In the genomic region with DNA sequence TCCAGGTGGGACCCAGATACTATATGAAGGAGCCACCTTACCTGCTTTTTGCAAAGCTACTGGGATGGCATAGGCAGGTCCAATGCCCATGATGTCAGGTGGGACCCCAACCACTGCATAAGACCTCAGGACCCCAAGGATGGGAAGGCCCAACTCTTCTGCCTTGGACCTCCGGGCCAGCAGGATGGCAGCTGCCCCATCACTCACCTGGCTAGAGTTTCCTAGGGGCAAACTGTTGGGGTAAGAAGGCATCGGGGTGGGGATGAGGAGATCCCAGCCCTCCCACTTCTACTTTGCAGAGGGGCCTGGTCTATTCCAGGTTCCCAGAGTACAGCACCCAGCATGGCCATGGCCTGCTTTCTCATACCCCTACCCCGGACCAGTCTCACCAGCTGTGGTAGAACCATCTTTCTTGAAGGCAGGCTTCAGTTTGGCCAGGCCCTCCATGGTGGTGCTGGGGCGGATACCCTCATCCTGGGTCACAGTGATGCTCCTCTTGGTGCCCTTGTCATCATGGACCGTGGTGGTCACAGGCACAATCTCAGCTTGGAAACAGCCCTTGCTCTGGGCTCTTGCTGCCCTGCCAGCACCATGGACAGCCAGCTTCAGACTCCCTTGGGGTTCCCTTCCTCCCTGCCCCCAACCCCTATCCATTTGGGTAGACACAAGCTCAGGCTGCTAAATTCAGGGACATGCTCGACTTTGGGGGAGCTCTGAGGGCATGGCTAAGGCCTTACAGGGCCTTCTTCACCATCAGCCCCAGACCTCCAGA, we compare ENCODE assay signal across 25 cellular contexts. TPM values are rescaled to one million over a fixed set of nuclear protein-coding genes. Genes with fewer than 3 reads are reported as not detected.
DNase-seq lines count a peak whose midpoint lies in the region; ATAC-seq, FAIRE-seq and TF ChIP-seq lines count a peak whose summit lies in the region.
"Had no signal": no experiment of that assay in that cellular context is flagged by ENCODE, and none has a peak within 500 bp of the region (broad histone marks: within the 10 kb centered on the region; RNA-seq: fewer than 3 reads in every experiment).

No MANE protein-coding gene starts in this region.

- no peak for DNase-seq in activated naive CD4-positive, alpha-beta T cell treated with anti-CD3 and anti-CD28 coated beads, Interleukin-2, amount 10 ng/mL, durations not matched to agents 7 days and 5 days
- no peak for DNase-seq in activated naive CD4-positive, alpha-beta T cell treated with anti-CD3 and anti-CD28 coated beads, Interleukin-2, amount 50 U/mL, for 16 hours
- DNase-seq in T-helper 17 cell, result no peak
- no peak for DNase-seq in HepG2 (ENCODE audit: low spot score)
- DNase-seq in stomach, result peak; percentile 15
- DNase-seq in NCI-H510A treated with DMSO at 0.1 percent for 48 hours (lab: John Stamatoyannopoulos, UW), result no peak
- DNase-seq in NCI-H2196 treated with DMSO at 0.1 percent for 48 hours (lab: John Stamatoyannopoulos, UW; ENCODE audit: unreplicated experiment), result no peak
- DNase-seq: activated CD4-positive, alpha-beta memory T cell treated with anti-CD3 and anti-CD28 coated beads, Interleukin-2, amount 10 ng/mL, durations not matched to agents 7 days and 5 days; activated gamma-delta T cell treated with Interleukin-2 at 50 U/mL for 16 hours; amniotic stem cell; CD4-positive, alpha-beta memory T cell; DMS 273 treated with DMSO at 0.1 percent for 48 hours; effector CD8-positive, alpha-beta T cell; erythroblast; GOT3; NCI-H1694; NCI-H524 treated with DMSO at 0.1 percent for 48 hours; SJCRH30; stimulated activated naive CD8-positive, alpha-beta T cell treated with anti-CD3 and anti-CD28 coated beads, Interleukin-15, Interleukin-2, amounts not matched to agents 100 U/mL and 50 U/mL, for 24 hours had no signal

- H3K27ac Mint-ChIP-seq in activated naive CD4-positive, alpha-beta T cell treated with anti-CD3 and anti-CD28 coated beads, Interleukin-2, amount 10 ng/mL, durations not matched to agents 7 days and 5 days, result peak overlapping the region; percentile 37
- peak overlapping the region; percentile 43 for H3K27ac Mint-ChIP-seq in T-helper 17 cell
- H3K27ac Mint-ChIP-seq: activated CD4-positive, alpha-beta memory T cell treated with anti-CD3 and anti-CD28 coated beads, Interleukin-2, amount 10 ng/mL, durations not matched to agents 7 days and 5 days had no signal

- H3K4me1 ChIP-seq in HepG2 (ENCODE audit: insufficient read depth, low read length) (peaks cover 92% of the 10 kb centered on the region), stomach (peaks cover 0 to 31% (median 6%) of the 10 kb centered on the region in 4 donors)
- H3K4me1 ChIP-seq: prostate gland, SJCRH30 had no signal

- POLR2A ChIA-PET in HepG2 (lab: Yijun Ruan, JAX), result interaction anchor here (1.1 to 1.6 kb wide), 2 partner anchors 11 to 57 kb away, joined by 3 to 7 read pairs; a partner anchor contains a TSS

- in situ Hi-C loops in HepG2 (cut with HindIII; ENCODE audit: extremely low pct_ligation_motif_present, low pct_unique_long_range_greater_than_20kb), result loop anchor here (25.0 kb wide), 1 partner anchor 336 kb away; a partner anchor contains a TSS

- H3K4me2 ChIP-seq in HepG2 (ENCODE audit: low read depth, low read length), result no peak overlapping the region

- TF ChIP-seq POLR2A in HepG2 (IDR thresholded peaks at IDR 0.05; ENCODE audit: insufficient read depth in 1 of 2, low read depth in 2 of 2, low read length in 2 of 2), result 0 out of 4 replicates have a peak, but pooled peaks have one; percentile 23 to 26
- no peak for TF ChIP-seq POLR2A in stomach (IDR thresholded peaks at IDR 0.05)

- no peak overlapping the region for H2AFZ ChIP-seq in HepG2 (ENCODE audit: low read length)

- no peak for ATAC-seq in T-helper 17 cell
- ATAC-seq in HepG2, result no peak; the same call in 2 of the 3 replicates
- ATAC-seq in GM21526 (IDR thresholded peaks at IDR 0.05; ENCODE audit: low FRiP score, unreplicated experiment), result no peak
- ATAC-seq: heart left ventricle; stimulated activated naive CD8-positive, alpha-beta T cell treated with anti-CD3 and anti-CD28 coated beads, Interleukin-15, Interleukin-2, amounts not matched to agents 100 U/mL and 50 U/mL, for 24 hours; T-cell had no signal

- H3K9ac ChIP-seq in HepG2 (ENCODE audit: insufficient read depth, low read depth, low read length), result no peak overlapping the region

- no peak for TF ChIP-seq RAD21 in HepG2 (CRISPR knock-in tag; IDR thresholded peaks at IDR 0.05)

- H3K36me3 ChIP-seq in HepG2 (replicated peaks in 1 of 2; ENCODE audit: control insufficient read depth in 1 of 2, insufficient read depth in 2 of 2, low read length in 2 of 2) (peaks cover 50 to 93% of the 10 kb centered on the region in 2 experiments), stomach (peaks cover 96 to 100% (median 100%) of the 10 kb centered on the region in 4 donors)

- H3K27ac ChIP-seq in HepG2 (ENCODE audit: extremely low read length, insufficient read depth, low read length) (peak overlapping the region; percentile 11), stomach (no peak overlapping the region)
- H3K27ac ChIP-seq: prostate gland, SJCRH30, thoracic aorta had no signal

- no peaks in the 10 kb centered on the region for H3K4me1 Mint-ChIP-seq in activated naive CD4-positive, alpha-beta T cell treated with anti-CD3 and anti-CD28 coated beads, Interleukin-2, amount 10 ng/mL, durations not matched to agents 7 days and 5 days
- H3K4me1 Mint-ChIP-seq in T-helper 17 cell, result peaks cover 22% of the 10 kb centered on the region
- H3K4me1 Mint-ChIP-seq: activated CD4-positive, alpha-beta memory T cell treated with anti-CD3 and anti-CD28 coated beads, Interleukin-2, amount 10 ng/mL, durations not matched to agents 7 days and 5 days had no signal

- H3K9me3 Mint-ChIP-seq in activated naive CD4-positive, alpha-beta T cell treated with anti-CD3 and anti-CD28 coated beads, Interleukin-2, amount 10 ng/mL, durations not matched to agents 7 days and 5 days, result no peaks in the 10 kb centered on the region
- H3K9me3 Mint-ChIP-seq: activated CD4-positive, alpha-beta memory T cell treated with anti-CD3 and anti-CD28 coated beads, Interleukin-2, amount 10 ng/mL, durations not matched to agents 7 days and 5 days; CD4-positive, alpha-beta memory T cell; T-cell had no signal

- no peaks in the 10 kb centered on the region for H3K27me3 Mint-ChIP-seq in activated naive CD4-positive, alpha-beta T cell treated with anti-CD3 and anti-CD28 coated beads, Interleukin-2, amount 10 ng/mL, durations not matched to agents 7 days and 5 days
- H3K27me3 Mint-ChIP-seq in T-helper 17 cell, result no peaks in the 10 kb centered on the region
- H3K27me3 Mint-ChIP-seq: activated CD4-positive, alpha-beta memory T cell treated with anti-CD3 and anti-CD28 coated beads, Interleukin-2, amount 10 ng/mL, durations not matched to agents 7 days and 5 days; CD4-positive, alpha-beta memory T cell; T-cell had no signal

- H3K27me3 ChIP-seq in HepG2 (ENCODE audit: control insufficient read depth in 1 of 2, insufficient read depth in 2 of 2, low read length in 2 of 2) (no peaks in the 10 kb centered on the region), stomach (no peaks in the 10 kb centered on the region)
- H3K27me3 ChIP-seq: heart left ventricle, Peyer's patch, SJCRH30 had no signal

- no peak for FAIRE-seq in HepG2 (lab: Jason Lieb, UNC)

- intact Hi-C loops in HepG2 (cut with micrococcal nuclease; ENCODE audit: unreplicated experiment), result no loop called here
- intact Hi-C loops in stomach (cut with DNase I; ENCODE audit: low total_unique reads), result loop anchor here (10.0 kb wide), 1 partner anchor 348 kb away; no protein-coding TSS in a partner anchor

- no CpG with 5 or more reads among the region's 6 CpGs for WGBS in HepG2 (ENCODE audit: low lambda C conversion rate)
- WGBS in stomach, 5 donors, result 91 to 100% (median 93%) methylated on average over 4 to 6 of the region's 6 CpGs

- no peak for TF ChIP-seq EP300 in HepG2 (IDR thresholded peaks at IDR 0.05; ENCODE audit: low read depth in 2 of 2, low read length in 2 of 2)
- no peak for TF ChIP-seq EP300 in HepG2 (CRISPR knock-in tag; IDR thresholded peaks at IDR 0.05; ENCODE audit: borderline replicate concordance)
- TF ChIP-seq EP300 in stomach (IDR thresholded peaks at IDR 0.05), result no peak

- H4K20me1 ChIP-seq in HepG2 (ENCODE audit: insufficient read depth, low read length), result peaks cover 56% of the 10 kb centered on the region

- no peak for TF ChIP-seq CTCF in HepG2 (CRISPR knock-in tag; IDR thresholded peaks at IDR 0.05)
- no peak for TF ChIP-seq CTCF in stomach (IDR thresholded peaks at IDR 0.05)

- H3K9me3 ChIP-seq in T-helper 17 cell (ENCODE audit: control insufficient read depth, low read length, poor library complexity, severe bottlenecking) (no peaks in the 10 kb centered on the region), HepG2 (ENCODE audit: low read length) (no peaks in the 10 kb centered on the region), stomach (no peaks in the 10 kb centered on the region)
- H3K9me3 ChIP-seq: heart left ventricle, Peyer's patch, prostate gland, SJCRH30, thoracic aorta had no signal

- H3K4me3 ChIP-seq in HepG2 (replicated peaks in 1 of 3; ENCODE audit: insufficient read depth in 1 of 3, low read depth in 2 of 3, low read length in 3 of 3), result no peak overlapping the region
- H3K4me3 ChIP-seq in stomach, result no peak overlapping the region
- H3K4me3 ChIP-seq: heart left ventricle, Peyer's patch, prostate gland, SJCRH30, thoracic aorta had no signal

- CTCF ChIA-PET in activated naive CD4-positive, alpha-beta T cell treated with anti-CD3 and anti-CD28 coated beads, Interleukin-2, amount 10 ng/mL, durations not matched to agents 7 days and 5 days (lab: Charles Lee), result interaction anchor here (0.7 to 1.3 kb wide), 2 partner anchors 9 to 220 kb away, joined by 3 read pairs; a partner anchor contains a TSS
- CTCF ChIA-PET in HepG2 (lab: Yijun Ruan, JAX; ENCODE audit: low intra/inter-chr PET ratio, low total read pairs), result no interaction called here

- peaks cover 61% of the 10 kb centered on the region for H3K36me3 Mint-ChIP-seq in activated naive CD4-positive, alpha-beta T cell treated with anti-CD3 and anti-CD28 coated beads, Interleukin-2, amount 10 ng/mL, durations not matched to agents 7 days and 5 days
- H3K36me3 Mint-ChIP-seq in T-helper 17 cell (ENCODE audit: low read depth), result peaks cover 2% of the 10 kb centered on the region

- H3K79me2 ChIP-seq in HepG2 (ENCODE audit: insufficient read depth, low read length), result peaks cover 34% of the 10 kb centered on the region

- no peak overlapping the region for H3K4me3 Mint-ChIP-seq in activated naive CD4-positive, alpha-beta T cell treated with anti-CD3 and anti-CD28 coated beads, Interleukin-2, amount 10 ng/mL, durations not matched to agents 7 days and 5 days
- H3K4me3 Mint-ChIP-seq in T-helper 17 cell, result no peak overlapping the region
- H3K4me3 Mint-ChIP-seq: activated CD4-positive, alpha-beta memory T cell treated with anti-CD3 and anti-CD28 coated beads, Interleukin-2, amount 10 ng/mL, durations not matched to agents 7 days and 5 days; CD4-positive, alpha-beta memory T cell; T-cell had no signal

- no TSS peak for BruUV-seq in HepG2 (replicated peaks; lab: Mats Ljungman, UMichigan)

RNA-seq across cellular contexts. Expression of a gene that starts 10.6 kb away (rescaled TPM):
- total RNA-seq in T-helper 17 cell, result 10 to 100 TPM; 78.2 to 79.3 TPM
- 60.8 and 107 TPM in 2 replicates for total RNA-seq in HepG2 (2016; rRNA removed; fragmentation: Illumina TruSeq; extraction: Trizol)
- 27.5 and 27.8 TPM in 2 replicates for total RNA-seq in HepG2 (2016; cell fraction: cytosol; rRNA removed; fragmentation: Illumina TruSeq; extraction: Trizol; ENCODE audit: low read depth)
- 63.4 and 105 TPM in 2 replicates for total RNA-seq in HepG2 (2016; cell fraction: insoluble cytoplasmic fraction; rRNA removed; fragmentation: Illumina TruSeq; extraction: Trizol)
- total RNA-seq in HepG2 (2016; cell fraction: membrane; rRNA removed; fragmentation: Illumina TruSeq; extraction: Trizol), result 52.7 and 55.5 TPM in 2 replicates
- total RNA-seq in HepG2 (2016; cell fraction: nucleus; rRNA removed; fragmentation: Illumina TruSeq; extraction: Trizol), result 75.4 and 87.9 TPM in 2 replicates
- polyA plus RNA-seq in HepG2 (2011; rRNA removed), result 188 and 221 TPM in 2 replicates
- 169 and 202 TPM in 2 replicates for polyA plus RNA-seq in HepG2 (2011; cell fraction: cytosol; rRNA removed)
- 588 and 662 TPM in 2 replicates for polyA plus RNA-seq in HepG2 (2011; cell fraction: nucleus; rRNA removed)
- polyA plus RNA-seq in HepG2 (2012), result 125 and 170 TPM in 2 replicates
- 44.3 and 47.9 TPM in 2 replicates for polyA plus RNA-seq in HepG2 (2016; cell fraction: cytosol; fragmentation: Illumina TruSeq; extraction: Trizol; ENCODE audit: low read depth)
- 240 and 247 TPM in 2 replicates for polyA plus RNA-seq in HepG2 (2016; cell fraction: insoluble cytoplasmic fraction; fragmentation: Illumina TruSeq; extraction: Trizol; ENCODE audit: low read depth)
- 62.9 and 66.6 TPM in 2 replicates for polyA plus RNA-seq in HepG2 (2016; cell fraction: membrane; fragmentation: Illumina TruSeq; extraction: Trizol; ENCODE audit: low read depth)
- 290 and 311 TPM in 2 replicates for polyA plus RNA-seq in HepG2 (2016; cell fraction: nucleus; fragmentation: Illumina TruSeq; extraction: Trizol; ENCODE audit: insufficient read depth, low read depth)
- 57.0 and 213 TPM in 2 replicates for polyA minus RNA-seq in HepG2 (2011; rRNA and poly(A)+ RNA removed; ENCODE audit: low replicate concordance)
- 80.2 and 80.3 TPM in 2 replicates for polyA minus RNA-seq in HepG2 (2011; cell fraction: cytosol; rRNA and poly(A)+ RNA removed)
- 241 and 244 TPM in 2 replicates for polyA minus RNA-seq in HepG2 (2011; cell fraction: nucleus; rRNA and poly(A)+ RNA removed)
- total RNA-seq in stomach, result 100 to 1,000 TPM in 2 of 5 donors, 10 to 100 TPM in 3; 44.2 to 249 (median 80.4) TPM
- 10 to 100 TPM; 60.9 to 79.1 (median 72.2) TPM for polyA plus RNA-seq in stomach

RNA-seq across cellular contexts. Expression of a gene that starts 12.2 kb away (rescaled TPM):
- total RNA-seq in T-helper 17 cell (10 to 100 TPM; 44.0 to 45.5 TPM), HepG2 (2016; rRNA removed; fragmentation: Illumina TruSeq; extraction: Trizol) (7.6 and 14.5 TPM in 2 replicates), stomach (10 to 100 TPM in 4 of 5 donors, 1 to 10 TPM in 1; 9.0 to 67.8 (median 37.5) TPM)
- 2.5 and 3.5 TPM in 2 replicates for total RNA-seq in HepG2 (2016; cell fraction: cytosol; rRNA removed; fragmentation: Illumina TruSeq; extraction: Trizol; ENCODE audit: low read depth)
- 7.2 and 14.6 TPM in 2 replicates for total RNA-seq in HepG2 (2016; cell fraction: insoluble cytoplasmic fraction; rRNA removed; fragmentation: Illumina TruSeq; extraction: Trizol)
- 6.0 and 6.5 TPM in 2 replicates for total RNA-seq in HepG2 (2016; cell fraction: membrane; rRNA removed; fragmentation: Illumina TruSeq; extraction: Trizol)
- total RNA-seq in HepG2 (2016; cell fraction: nucleus; rRNA removed; fragmentation: Illumina TruSeq; extraction: Trizol), result 9.8 and 11.0 TPM in 2 replicates
- polyA plus RNA-seq in HepG2 (2011; rRNA removed) (32.7 and 36.6 TPM in 2 replicates), stomach (10 to 100 TPM; 23.0 to 42.5 (median 26.3) TPM)
- polyA plus RNA-seq in HepG2 (2011; cell fraction: cytosol; rRNA removed), result 31.0 and 32.2 TPM in 2 replicates
- polyA plus RNA-seq in HepG2 (2011; cell fraction: nucleus; rRNA removed), result 53.7 and 60.9 TPM in 2 replicates
- polyA plus RNA-seq in HepG2 (2012), result 19.9 and 22.6 TPM in 2 replicates
- 2.8 and 2.9 TPM in 2 replicates for polyA plus RNA-seq in HepG2 (2016; cell fraction: cytosol; fragmentation: Illumina TruSeq; extraction: Trizol; ENCODE audit: low read depth)
- polyA plus RNA-seq in HepG2 (2016; cell fraction: insoluble cytoplasmic fraction; fragmentation: Illumina TruSeq; extraction: Trizol; ENCODE audit: low read depth), result 51.1 and 57.2 TPM in 2 replicates
- polyA plus RNA-seq in HepG2 (2016; cell fraction: membrane; fragmentation: Illumina TruSeq; extraction: Trizol; ENCODE audit: low read depth), result 9.0 and 9.6 TPM in 2 replicates
- polyA plus RNA-seq in HepG2 (2016; cell fraction: nucleus; fragmentation: Illumina TruSeq; extraction: Trizol; ENCODE audit: insufficient read depth, low read depth), result 48.1 and 53.6 TPM in 2 replicates
- polyA minus RNA-seq in HepG2 (2011; rRNA and poly(A)+ RNA removed; ENCODE audit: low replicate concordance), result 15.6 and 54.6 TPM in 2 replicates
- polyA minus RNA-seq in HepG2 (2011; cell fraction: cytosol; rRNA and poly(A)+ RNA removed), result 19.7 and 21.8 TPM in 2 replicates
- 13.9 and 15.8 TPM in 2 replicates for polyA minus RNA-seq in HepG2 (2011; cell fraction: nucleus; rRNA and poly(A)+ RNA removed)

RNA-seq across cellular contexts. Expression of a gene that starts 39.0 kb away (rescaled TPM):
- total RNA-seq in T-helper 17 cell, result 10 to 100 TPM; 39.8 to 51.9 TPM
- total RNA-seq in HepG2 (2016; rRNA removed; fragmentation: Illumina TruSeq; extraction: Trizol), result 32.6 and 41.1 TPM in 2 replicates
- total RNA-seq in HepG2 (2016; cell fraction: cytosol; rRNA removed; fragmentation: Illumina TruSeq; extraction: Trizol; ENCODE audit: low read depth), result 7.6 TPM in 2 replicates
- total RNA-seq in HepG2 (2016; cell fraction: insoluble cytoplasmic fraction; rRNA removed; fragmentation: Illumina TruSeq; extraction: Trizol), result 32.9 and 39.8 TPM in 2 replicates
- 12.8 and 14.5 TPM in 2 replicates for total RNA-seq in HepG2 (2016; cell fraction: membrane; rRNA removed; fragmentation: Illumina TruSeq; extraction: Trizol)
- total RNA-seq in HepG2 (2016; cell fraction: nucleus; rRNA removed; fragmentation: Illumina TruSeq; extraction: Trizol), result 30.2 and 32.6 TPM in 2 replicates
- polyA plus RNA-seq in HepG2 (2011; rRNA removed), result 25.9 and 27.4 TPM in 2 replicates
- 18.5 and 23.3 TPM in 2 replicates for polyA plus RNA-seq in HepG2 (2011; cell fraction: cytosol; rRNA removed)
- polyA plus RNA-seq in HepG2 (2011; cell fraction: nucleus; rRNA removed), result 19.5 and 22.8 TPM in 2 replicates
- 23.1 and 31.4 TPM in 2 replicates for polyA plus RNA-seq in HepG2 (2012)
- polyA plus RNA-seq in HepG2 (2016; cell fraction: cytosol; fragmentation: Illumina TruSeq; extraction: Trizol; ENCODE audit: low read depth), result 1.5 and 1.6 TPM in 2 replicates
- 33.9 and 36.3 TPM in 2 replicates for polyA plus RNA-seq in HepG2 (2016; cell fraction: insoluble cytoplasmic fraction; fragmentation: Illumina TruSeq; extraction: Trizol; ENCODE audit: low read depth)
- polyA plus RNA-seq in HepG2 (2016; cell fraction: membrane; fragmentation: Illumina TruSeq; extraction: Trizol; ENCODE audit: low read depth), result 5.4 and 5.9 TPM in 2 replicates
- polyA plus RNA-seq in HepG2 (2016; cell fraction: nucleus; fragmentation: Illumina TruSeq; extraction: Trizol; ENCODE audit: insufficient read depth, low read depth), result 31.5 and 34.6 TPM in 2 replicates
- polyA minus RNA-seq in HepG2 (2011; rRNA and poly(A)+ RNA removed; ENCODE audit: low replicate concordance), result 36.3 and 49.0 TPM in 2 replicates
- polyA minus RNA-seq in HepG2 (2011; cell fraction: cytosol; rRNA and poly(A)+ RNA removed), result 26.2 and 26.9 TPM in 2 replicates
- 37.9 and 47.6 TPM in 2 replicates for polyA minus RNA-seq in HepG2 (2011; cell fraction: nucleus; rRNA and poly(A)+ RNA removed)
- total RNA-seq in stomach, result 10 to 100 TPM in 4 of 5 donors, 1 to 10 TPM in 1; 7.0 to 49.9 (median 27.5) TPM
- polyA plus RNA-seq in stomach, result 10 to 100 TPM in 2 of 3 donors, 1 to 10 TPM in 1; 9.9 to 14.5 (median 11.2) TPM

Comparison
In these comparisons a context has a peak if more than half of its experiments do, and no peak if none do; other contexts are left out.
1. POLR2A ChIP-seq: peak in HepG2 (2 of 2); none in stomach (0 of 4).